ENCODE assay signal across 8 cellular contexts in the genomic region with DNA sequence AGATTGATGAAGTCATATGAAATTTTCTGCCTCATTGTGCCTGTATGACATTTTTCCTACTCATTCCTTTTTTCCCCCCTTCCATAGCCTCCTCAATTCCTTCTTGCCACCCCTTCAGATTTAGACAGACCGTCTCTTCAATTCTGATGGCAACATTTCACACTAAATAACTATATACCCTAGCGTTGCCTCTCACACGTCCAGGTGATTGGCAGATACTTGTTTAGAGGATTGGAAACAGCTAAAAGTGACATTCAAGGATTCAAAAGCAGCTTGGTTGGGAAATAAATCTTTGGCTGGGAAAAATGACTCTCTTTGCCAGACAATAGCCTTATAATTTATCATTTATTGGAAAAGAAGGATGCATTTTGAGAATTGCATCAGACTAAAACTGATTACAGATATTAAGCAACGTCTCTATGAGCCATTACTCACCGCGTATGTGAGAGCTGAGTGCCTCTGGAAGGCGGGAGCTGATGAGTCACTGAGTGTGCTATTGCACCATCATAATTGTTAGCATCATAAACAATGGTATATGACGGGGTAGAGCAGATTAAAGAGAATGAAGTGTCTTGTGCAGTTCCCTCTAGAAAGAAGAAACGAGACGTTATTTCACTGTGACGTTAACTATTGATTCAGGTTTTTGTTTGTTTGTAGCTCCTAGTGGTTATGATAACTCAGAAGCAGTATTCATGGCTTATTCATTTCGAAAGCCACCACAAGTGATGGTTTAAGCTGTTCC.
A peak's percentile ranks its signal among the peaks of the same experiment; 100 is the strongest.
DNase-seq lines count a peak whose midpoint lies in the region; ATAC-seq, FAIRE-seq and TF ChIP-seq lines count a peak whose summit lies in the region.

No MANE protein-coding gene starts in this region.

- CTCF ChIA-PET in AG04450 (lab: Charles Lee): interaction anchor here (0.8 to 1.8 kb wide), 2 partner anchors 19 to 125 kb away, joined by 3 to 4 read pairs; no protein-coding TSS in a partner anchor
- CTCF ChIA-PET in SK-N-SH (lab: Yijun Ruan, JAX): interaction anchor here (1.8 kb wide), 1 partner anchor 125 kb away, joined by 3 read pairs; no protein-coding TSS in a partner anchor

- 27% methylated on average over 12 of the region's 12 CpGs for WGBS in SK-N-SH (ENCODE audit: low lambda C conversion rate)

- peaks cover 0 to 6% of the 10 kb centered on the region in 2 experiments; a peak in 1 of 4 replicates for H3K4me1 ChIP-seq in SK-N-SH (ENCODE audit: control insufficient read depth in 1 of 2, insufficient read depth in 2 of 2, low read depth in 1 of 2, low read length in 1 of 2)

- H3K36me3 ChIP-seq in SK-N-SH (replicated peaks in 1 of 2; ENCODE audit: control insufficient read depth in 1 of 2, insufficient read depth in 2 of 2, low read length in 1 of 2): no peaks in the 10 kb centered on the region

- H3K4me2 ChIP-seq in SK-N-SH: peak overlapping the region; percentile 29; the same call in 1 of the 2 replicates

- H3K27me3 ChIP-seq in AG04450 (ENCODE audit: control insufficient read depth, insufficient read depth, low read length) (no peaks in the 10 kb centered on the region), SK-N-SH (ENCODE audit: insufficient read depth) (no peaks in the 10 kb centered on the region)

- peak overlapping the region; percentile 63 for H3K27ac Mint-ChIP-seq in HFFc6

- TF ChIP-seq CTCF in AG04450 (IDR thresholded peaks at IDR 0.05; ENCODE audit: low read depth, low read length) (no peak), HFFc6 (IDR thresholded peaks at IDR 0.05) (no peak), SK-N-SH (IDR thresholded peaks at IDR 0.05) (no peak)

- peak overlapping the region; percentile 65 for H3K4me3 Mint-ChIP-seq in HFFc6

- FAIRE-seq in GM12891 (lab: Jason Lieb, UNC): no peak

- no peaks in the 10 kb centered on the region for H3K79me2 ChIP-seq in SK-N-SH (ENCODE audit: insufficient read depth)

- no peaks in the 10 kb centered on the region for H3K36me3 Mint-ChIP-seq in HFFc6 (ENCODE audit: low read depth)

- peaks cover 5% of the 10 kb centered on the region for H3F3A ChIP-seq in SK-N-SH (replicated peaks; ENCODE audit: insufficient read depth)

- peaks cover 17% of the 10 kb centered on the region for H3K4me1 Mint-ChIP-seq in HFFc6 (ENCODE audit: low read depth)

- ATAC-seq in HG02938 (IDR thresholded peaks at IDR 0.05; ENCODE audit: unreplicated experiment) (no peak), HG03457 (IDR thresholded peaks at IDR 0.05; ENCODE audit: unreplicated experiment) (no peak)

- TF ChIP-seq EP300 in SK-N-SH (IDR thresholded peaks at IDR 0.05; ENCODE audit: borderline replicate concordance in 1 of 2, low read depth in 1 of 2, low read length in 1 of 2): peak in 1 of 2 experiments; percentile 52; a peak in 1 of 4 replicates

- no peaks in the 10 kb centered on the region for H4K20me1 ChIP-seq in SK-N-SH (ENCODE audit: insufficient read depth)

- H3K9me3 ChIP-seq in AG04450 (ENCODE audit: control insufficient read depth, insufficient read depth, low read length) (no peaks in the 10 kb centered on the region), SK-N-SH (no peaks in the 10 kb centered on the region)

- peak overlapping the region; percentile 14; the same call in 1 of the 2 replicates for H3K4me3 ChIP-seq in AG04450 (ENCODE audit: low read depth, low read length)
- H3K4me3 ChIP-seq in SK-N-SH (ENCODE audit: low read depth in 2 of 2, low read length in 1 of 2): no peak overlapping the region

- no peak for TF ChIP-seq RAD21 in SK-N-SH (IDR thresholded peaks at IDR 0.05; ENCODE audit: low read length)

- POLR2A ChIA-PET in AG04450 (lab: Yijun Ruan, JAX) (interaction anchor here (0.6 to 1.8 kb wide), 4 partner anchors 17 to 61 kb away, joined by 3 to 7 read pairs (median 4); a partner anchor contains a TSS), SK-N-SH (lab: Yijun Ruan, JAX) (no interaction called here)

- no peaks in the 10 kb centered on the region for H3K9me2 ChIP-seq in SK-N-SH

- H3K27ac ChIP-seq in AG04450 (ENCODE audit: low read depth, low read length) (peak overlapping the region; percentile 77), SK-N-SH (ENCODE audit: low read depth in 2 of 2, low read length in 1 of 2) (peak overlapping the region in 1 of 2 experiments; percentile 36; a peak in 1 of 4 replicates)

- peaks cover 3% of the 10 kb centered on the region; the same call in 1 of the 2 replicates for H3K27me3 Mint-ChIP-seq in HFFc6 (ENCODE audit: insufficient read depth)

- H3K9ac ChIP-seq in SK-N-SH: no peak overlapping the region

- no peak for TF ChIP-seq POLR2A in GM12891 (IDR thresholded peaks at IDR 0.05; ENCODE audit: low read depth, low read length)

- no peaks in the 10 kb centered on the region for H3K9me3 Mint-ChIP-seq in HFFc6

- DNase-seq in AG04450 (ENCODE audit: low read depth, low spot score): peak; percentile 91
- peak; percentile 94 for DNase-seq in HFFc6
- no peak for DNase-seq in SK-N-SH
- DNase-seq in iris pigment epithelial cell (ENCODE audit: low read depth): peak; percentile 99
- no peak for DNase-seq in GM12891 (ENCODE audit: insufficient read length, low spot score)
- DNase-seq in inferior parietal cortex (ENCODE audit: extremely low spot score): no peak

- peak overlapping the region; percentile 60; the same call in 1 of the 2 replicates for H2AFZ ChIP-seq in SK-N-SH (ENCODE audit: low read depth)

TF ChIP-seq in SK-N-SH, 30 proteins besides CTCF, POLR2A, EP300 and RAD21 (continues in another document):
- TF ChIP-seq GABPA (IDR thresholded peaks at IDR 0.05; ENCODE audit: low read depth): no peak
- no peak for TF ChIP-seq FOXJ3 (CRISPR knock-in tag; IDR thresholded peaks at IDR 0.05)
- TF ChIP-seq, protein P1, sequence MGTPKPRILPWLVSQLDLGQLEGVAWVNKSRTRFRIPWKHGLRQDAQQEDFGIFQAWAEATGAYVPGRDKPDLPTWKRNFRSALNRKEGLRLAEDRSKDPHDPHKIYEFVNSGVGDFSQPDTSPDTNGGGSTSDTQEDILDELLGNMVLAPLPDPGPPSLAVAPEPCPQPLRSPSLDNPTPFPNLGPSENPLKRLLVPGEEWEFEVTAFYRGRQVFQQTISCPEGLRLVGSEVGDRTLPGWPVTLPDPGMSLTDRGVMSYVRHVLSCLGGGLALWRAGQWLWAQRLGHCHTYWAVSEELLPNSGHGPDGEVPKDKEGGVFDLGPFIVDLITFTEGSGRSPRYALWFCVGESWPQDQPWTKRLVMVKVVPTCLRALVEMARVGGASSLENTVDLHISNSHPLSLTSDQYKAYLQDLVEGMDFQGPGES (IDR thresholded peaks at IDR 0.05; ENCODE audit: low read depth, low read length): no peak
- no peak for TF ChIP-seq FOXM1 (IDR thresholded peaks at IDR 0.05; ENCODE audit: low read depth)
- TF ChIP-seq TEAD4 (IDR thresholded peaks at IDR 0.05; ENCODE audit: borderline replicate concordance, insufficient read depth): no peak; the same call in 1 of the 2 replicates
- peak; percentile 71; the same call in 1 of the 2 replicates for TF ChIP-seq TCF12 (IDR thresholded peaks at IDR 0.05)
- TF ChIP-seq CHD2 (IDR thresholded peaks at IDR 0.05; ENCODE audit: low read length, partially characterized antibody): no peak

TF ChIP-seq in GM12891, 5 proteins besides CTCF, POLR2A, EP300 and RAD21:
- no peak for TF ChIP-seq SPI1 (IDR thresholded peaks at IDR 0.05; ENCODE audit: low read depth, low read length)
- TF ChIP-seq TAF1 (IDR thresholded peaks at IDR 0.05; ENCODE audit: low read depth, low read length): no peak
- no peak for TF ChIP-seq POLR2AphosphoS5 (IDR thresholded peaks at IDR 0.05; ENCODE audit: low read depth, low read length)
- no peak for TF ChIP-seq PAX5 (IDR thresholded peaks at IDR 0.05; ENCODE audit: insufficient read depth, low read length, severe bottlenecking)
- no peak for TF ChIP-seq POU2F2 (IDR thresholded peaks at IDR 0.05; ENCODE audit: low read depth, low read length)

Comparison
In these comparisons a context has a peak if more than half of its experiments do, and no peak if none do; other contexts are left out.
1. DNase-seq: peak in AG04450 (single experiment), HFFc6 (single experiment) and iris pigment epithelial cell (single experiment); none in SK-N-SH (single experiment), GM12891 (single experiment) and inferior parietal cortex (single experiment).